ENCODE assay signal across 13 cellular contexts in the genomic region with DNA sequence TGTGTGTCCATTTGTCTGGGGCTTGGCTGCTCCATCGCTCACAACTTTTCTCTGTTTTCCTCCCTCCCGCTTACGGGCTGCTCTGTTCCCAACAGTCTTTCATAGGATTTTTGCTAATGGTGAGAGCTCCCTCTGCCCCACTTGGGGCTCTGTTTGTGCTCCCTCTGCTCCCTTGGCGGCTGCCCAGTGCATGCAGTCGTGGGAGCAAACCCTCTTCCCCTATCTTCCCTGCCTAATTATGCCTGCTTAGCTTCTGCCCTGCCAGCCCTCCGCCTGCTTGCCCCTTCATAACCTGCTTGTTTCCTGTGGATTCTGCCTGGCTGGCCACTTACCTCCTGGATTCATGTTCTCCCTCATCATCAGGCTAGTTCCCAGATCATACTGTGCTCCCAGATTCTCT.
"Had no signal": no experiment of that assay in that cellular context is flagged by ENCODE, and none has a peak within 500 bp of the region (broad histone marks: within the 10 kb centered on the region; RNA-seq: fewer than 3 reads in every experiment).

No MANE protein-coding gene starts in this region.

- H3K27me3 Mint-ChIP-seq: stimulated activated naive B cell treated with anti-CD40 and anti-IgM and Interleukin-4, amounts not matched to agents 10 μg/mL and 1 μg/mL and 100 μg/mL, for 72 hours had no signal

- H3K9me3 Mint-ChIP-seq: activated naive CD4-positive, alpha-beta T cell treated with anti-CD3 and anti-CD28 coated beads for 36 hours; activated T-cell treated with anti-CD3 and anti-CD28 coated beads, Interleukin-2, amount 50 U/mL, for 72 hours; stimulated activated naive B cell treated with anti-CD40 and anti-IgM and Interleukin-4, amounts not matched to agents 10 μg/mL and 1 μg/mL and 100 μg/mL, for 72 hours had no signal

- H3K27me3 ChIP-seq: cardiac muscle cell, colonic mucosa, esophagus muscularis mucosa, left lung, transverse colon had no signal

- H3K4me3 ChIP-seq: cardiac muscle cell, colonic mucosa, esophagus muscularis mucosa, left lung, transverse colon had no signal

- H3K9me3 ChIP-seq: colonic mucosa, esophagus muscularis mucosa, left lung, transverse colon had no signal

- H3K4me1 ChIP-seq: colonic mucosa had no signal

- DNase-seq: activated CD4-positive, alpha-beta T cell treated with anti-CD3 and anti-CD28 coated beads, Interleukin-2, amount 50 U/mL, for 1 hour; activated CD4-positive, CD25-positive, alpha-beta regulatory T cell; activated naive CD4-positive, alpha-beta T cell treated with anti-CD3 and anti-CD28 coated beads for 36 hours; activated T-cell treated with anti-CD3 and anti-CD28 coated beads, Interleukin-2, amount 50 U/mL, for 72 hours; colonic mucosa; hippocampal formation; kidney; left lung; mammary epithelial cell; stimulated activated naive B cell treated with anti-CD40 and anti-IgM and Interleukin-4, amounts not matched to agents 10 μg/mL and 1 μg/mL and 100 μg/mL, for 72 hours; transverse colon had no signal

- H3K4me3 Mint-ChIP-seq: activated naive CD4-positive, alpha-beta T cell treated with anti-CD3 and anti-CD28 coated beads for 36 hours; activated T-cell treated with anti-CD3 and anti-CD28 coated beads, Interleukin-2, amount 50 U/mL, for 72 hours; stimulated activated naive B cell treated with anti-CD40 and anti-IgM and Interleukin-4, amounts not matched to agents 10 μg/mL and 1 μg/mL and 100 μg/mL, for 72 hours had no signal

- H3K27ac ChIP-seq: cardiac muscle cell, colonic mucosa, esophagus muscularis mucosa, left lung, transverse colon had no signal

- ATAC-seq: activated T-cell treated with anti-CD3 and anti-CD28 coated beads, Interleukin-2, amount 50 U/mL, for 72 hours; left lung; stimulated activated naive B cell treated with anti-CD40 and anti-IgM and Interleukin-4, amounts not matched to agents 10 μg/mL and 1 μg/mL and 100 μg/mL, for 72 hours had no signal
